Comparison of ENCODE assay signal across 14 cellular contexts in genomic region chr5:83925321-83925877, GRCh38.
DNase-seq lines count a peak whose midpoint lies in the region; TF ChIP-seq lines count a peak whose summit lies in the region.
"Had no signal": no experiment of that assay in that cellular context is flagged by ENCODE, and none has a peak within 500 bp of the region (broad histone marks: within the 10 kb centered on the region; RNA-seq: fewer than 3 reads in every experiment).

No MANE protein-coding gene starts in this region.

- H3K27ac Mint-ChIP-seq in endothelial cell (ENCODE audit: unreplicated experiment) (peak overlapping the region; percentile 95), nephron progenitor cell (peak overlapping the region; percentile 76), type B pancreatic cell (no peak overlapping the region)
- H3K27ac Mint-ChIP-seq: CD4-positive, alpha-beta memory T cell had no signal

- H3K9me3 Mint-ChIP-seq in endothelial cell (ENCODE audit: unreplicated experiment) (no peaks in the 10 kb centered on the region), nephron progenitor cell (peaks cover 12% of the 10 kb centered on the region), type B pancreatic cell (no peaks in the 10 kb centered on the region)

- TF ChIP-seq CTCF in endothelial cell (IDR thresholded peaks at IDR 0.05; ENCODE audit: unreplicated experiment): no peak
- no peak for TF ChIP-seq CTCF in nephron progenitor cell (IDR thresholded peaks at IDR 0.05)
- TF ChIP-seq CTCF in type B pancreatic cell (conservative IDR thresholded peaks at IDR 0.05): no peak

- peaks cover 4% of the 10 kb centered on the region for H3K27me3 Mint-ChIP-seq in endothelial cell (ENCODE audit: unreplicated experiment)
- peaks cover 11% of the 10 kb centered on the region for H3K27me3 Mint-ChIP-seq in nephron progenitor cell (ENCODE audit: low read depth, poor library complexity)
- peaks cover 5% of the 10 kb centered on the region for H3K27me3 Mint-ChIP-seq in type B pancreatic cell
- H3K27me3 Mint-ChIP-seq: CD4-positive, alpha-beta memory T cell had no signal

- DNase-seq in COLO829 (ENCODE audit: low spot score): peak; percentile 33
- DNase-seq in LoVo (ENCODE audit: low spot score): peak; percentile 35
- no peak for DNase-seq in endothelial cell (ENCODE audit: low spot score)
- no peak for DNase-seq in nephron progenitor cell
- DNase-seq in NCI-H1694 treated with DMSO at 0.1 percent for 48 hours (lab: John Stamatoyannopoulos, UW): no peak
- no peak for DNase-seq in type B pancreatic cell (ENCODE audit: extremely low spot score, unreplicated experiment)
- DNase-seq in stimulated activated CD4-positive, alpha-beta T cell treated with anti-CD3 and anti-CD28 coated beads, Interleukin-4, amount 100 ng/mL, for 4 hours: no peak
- no peak for DNase-seq in iPS-NIHi7 (ENCODE audit: extremely low spot score)
- DNase-seq: activated effector memory CD4-positive, alpha-beta T cell treated with Interleukin-2 at 50 U/mL for 16 hours; CD4-positive, alpha-beta memory T cell; NCI-H748 treated with DMSO at 0.1 percent for 48 hours; ovary; SHP77; stimulated activated naive CD4-positive, alpha-beta T cell treated with Interleukin-2 at 50 U/mL for 16 hours had no signal

- peaks cover 57% of the 10 kb centered on the region for H3K4me1 Mint-ChIP-seq in endothelial cell (ENCODE audit: unreplicated experiment)
- peaks cover 24% of the 10 kb centered on the region for H3K4me1 Mint-ChIP-seq in nephron progenitor cell
- peaks cover 13% of the 10 kb centered on the region for H3K4me1 Mint-ChIP-seq in type B pancreatic cell (ENCODE audit: unreplicated experiment)
- H3K4me1 Mint-ChIP-seq: CD4-positive, alpha-beta memory T cell had no signal

- H3K36me3 Mint-ChIP-seq in endothelial cell (ENCODE audit: low read depth, unreplicated experiment): peaks cover 4% of the 10 kb centered on the region
- no peaks in the 10 kb centered on the region for H3K36me3 Mint-ChIP-seq in nephron progenitor cell (ENCODE audit: low read depth)
- no peaks in the 10 kb centered on the region for H3K36me3 Mint-ChIP-seq in type B pancreatic cell
- H3K36me3 Mint-ChIP-seq: CD4-positive, alpha-beta memory T cell had no signal

- H3K4me3 Mint-ChIP-seq in endothelial cell (ENCODE audit: unreplicated experiment) (no peak overlapping the region), nephron progenitor cell (no peak overlapping the region), type B pancreatic cell (no peak overlapping the region)
- H3K4me3 Mint-ChIP-seq: CD4-positive, alpha-beta memory T cell had no signal

Comparison
In these comparisons a context has a peak if more than half of its experiments do, and no peak if none do; other contexts are left out.
1. DNase-seq: peak in COLO829 (single experiment) and LoVo (single experiment); none in endothelial cell (single experiment), nephron progenitor cell (single experiment), NCI-H1694 treated with DMSO at 0.1 percent for 48 hours (single experiment), type B pancreatic cell (single experiment), stimulated activated CD4-positive, alpha-beta T cell treated with anti-CD3 and anti-CD28 coated beads, Interleukin-4, amount 100 ng/mL, for 4 hours (0 of 2) and iPS-NIHi7 (single experiment).